In the genomic region with DNA sequence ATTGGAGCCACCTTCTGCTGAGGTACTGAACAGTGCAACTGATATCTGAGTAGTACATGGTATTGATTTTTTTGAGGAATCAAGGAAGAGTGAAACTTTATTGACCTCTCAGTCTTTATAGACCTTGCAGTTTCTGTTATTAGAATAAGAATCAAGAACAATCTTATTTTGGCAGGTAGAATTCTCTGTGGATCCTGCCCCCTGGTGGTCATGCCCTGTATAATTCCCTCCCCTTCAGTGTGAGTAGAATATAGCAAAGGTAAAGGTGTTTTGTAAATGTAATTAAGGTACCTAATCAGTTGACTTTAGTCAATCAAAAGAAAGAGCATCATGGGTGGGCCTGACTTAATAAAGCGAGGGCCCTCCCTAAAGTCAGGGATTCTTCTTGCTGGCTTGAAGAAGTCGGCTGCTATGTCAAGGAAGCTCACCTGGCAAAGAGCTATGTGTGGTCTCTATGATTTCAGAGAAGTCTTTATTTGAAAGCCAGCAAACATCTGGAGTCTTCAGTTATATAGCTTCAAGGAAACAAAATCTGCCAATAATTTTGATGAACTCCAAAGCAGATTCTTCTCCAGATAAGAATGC, we compare ENCODE assay signal across 8 cellular contexts.
DNase-seq lines count a peak whose midpoint lies in the region; ATAC-seq lines count a peak whose summit lies in the region.

No MANE protein-coding gene starts in this region.

- no peak overlapping the region for H3K9ac ChIP-seq in mesenchymal stem cell (ENCODE audit: low read length)

- H2AK5ac ChIP-seq in mesenchymal stem cell (ENCODE audit: low read length, severe bottlenecking) = no peak overlapping the region

- H3K4ac ChIP-seq in mesenchymal stem cell (ENCODE audit: low read depth in 1 of 2, low read length in 2 of 2) = no peak overlapping the region

- no peak overlapping the region for H3K14ac ChIP-seq in mesenchymal stem cell (ENCODE audit: low read length in 2 of 2)

- no peak overlapping the region for H2BK5ac ChIP-seq in mesenchymal stem cell (ENCODE audit: low read depth, low read length, poor library complexity, severe bottlenecking)

- peaks cover 0 to 4% of the 10 kb centered on the region in 2 experiments for H3K27me3 ChIP-seq in mesenchymal stem cell (ENCODE audit: control insufficient read depth in 1 of 2, insufficient read depth in 1 of 2, low read length in 2 of 2)

- H4K8ac ChIP-seq in mesenchymal stem cell (ENCODE audit: low read length) = no peak overlapping the region

- no peak overlapping the region for H2BK120ac ChIP-seq in mesenchymal stem cell (ENCODE audit: low read depth, low read length)

- no peak overlapping the region for H3K18ac ChIP-seq in mesenchymal stem cell (ENCODE audit: low read depth in 1 of 2, low read length in 2 of 2)

- H4K91ac ChIP-seq in mesenchymal stem cell (ENCODE audit: low read length) = no peak overlapping the region

- H3K27ac ChIP-seq in mesenchymal stem cell (ENCODE audit: low read length, poor library complexity, severe bottlenecking) = no peak overlapping the region

- peak; percentile 35 to 48 for DNase-seq in activated T-cell treated with anti-CD3 and anti-CD28 coated beads, Interleukin-2, amount 50 U/mL, for 48 hours
- DNase-seq in activated T-cell treated with anti-CD3 and anti-CD28 coated beads for 4 hours (no peak), HuH-7 (ENCODE audit: low spot score) (peak; percentile 17), mesenchymal stem cell (peak; percentile 7), epidermal melanocyte (ENCODE audit: insufficient read length, low spot score) (no peak)
- DNase-seq in activated CD8-positive, alpha-beta memory T cell treated with anti-CD3 and anti-CD28 coated beads, Interleukin-2, amount 50 U/mL, for 48 hours = peak; percentile 63

- no peak overlapping the region for H3K4me3 ChIP-seq in mesenchymal stem cell (ENCODE audit: insufficient read depth in 1 of 2, low read depth in 1 of 2, low read length in 2 of 2)

- H3K4me1 ChIP-seq in mesenchymal stem cell (ENCODE audit: control insufficient read depth, insufficient read depth, low read depth, low read length) = no peaks in the 10 kb centered on the region

- WGBS in mesenchymal stem cell = 62% methylated on average over 2 of the region's 2 CpGs

- no peak overlapping the region for H2BK12ac ChIP-seq in mesenchymal stem cell (ENCODE audit: low read length in 2 of 2)

- H3K23ac ChIP-seq in mesenchymal stem cell (ENCODE audit: low read length in 2 of 2) = no peak overlapping the region

- H2BK15ac ChIP-seq in mesenchymal stem cell (ENCODE audit: low read depth, poor library complexity, severe bottlenecking) = no peak overlapping the region

- H3K79me1 ChIP-seq in mesenchymal stem cell (replicated peaks; ENCODE audit: low read length, poor library complexity, severe bottlenecking) = no peaks in the 10 kb centered on the region

- no peak overlapping the region for H3K4me2 ChIP-seq in mesenchymal stem cell (ENCODE audit: low read length, poor library complexity, severe bottlenecking)

- no peaks in the 10 kb centered on the region for H3K36me3 ChIP-seq in mesenchymal stem cell (ENCODE audit: control insufficient read depth in 1 of 2, insufficient read depth in 2 of 2, low read depth in 1 of 2, low read length in 2 of 2)

- no peak for ATAC-seq in HG02571 (IDR thresholded peaks at IDR 0.05; ENCODE audit: unreplicated experiment)
- ATAC-seq in GM19467 (IDR thresholded peaks at IDR 0.05; ENCODE audit: unreplicated experiment) = no peak

- no peak overlapping the region for H2AFZ ChIP-seq in mesenchymal stem cell (ENCODE audit: low read depth, low read length)

- H3K9me3 ChIP-seq in mesenchymal stem cell (ENCODE audit: control insufficient read depth, low read length) = no peaks in the 10 kb centered on the region

Comparison
In these comparisons a context has a peak if more than half of its experiments do, and no peak if none do; other contexts are left out.
1. DNase-seq: peak in activated T-cell treated with anti-CD3 and anti-CD28 coated beads, Interleukin-2, amount 50 U/mL, for 48 hours (2 of 2), HuH-7 (single experiment), activated CD8-positive, alpha-beta memory T cell treated with anti-CD3 and anti-CD28 coated beads, Interleukin-2, amount 50 U/mL, for 48 hours (single experiment) and mesenchymal stem cell (single experiment); none in activated T-cell treated with anti-CD3 and anti-CD28 coated beads for 4 hours (single experiment) and epidermal melanocyte (single experiment).